26 cellular contexts compared by ENCODE assay signal in the genomic region with DNA sequence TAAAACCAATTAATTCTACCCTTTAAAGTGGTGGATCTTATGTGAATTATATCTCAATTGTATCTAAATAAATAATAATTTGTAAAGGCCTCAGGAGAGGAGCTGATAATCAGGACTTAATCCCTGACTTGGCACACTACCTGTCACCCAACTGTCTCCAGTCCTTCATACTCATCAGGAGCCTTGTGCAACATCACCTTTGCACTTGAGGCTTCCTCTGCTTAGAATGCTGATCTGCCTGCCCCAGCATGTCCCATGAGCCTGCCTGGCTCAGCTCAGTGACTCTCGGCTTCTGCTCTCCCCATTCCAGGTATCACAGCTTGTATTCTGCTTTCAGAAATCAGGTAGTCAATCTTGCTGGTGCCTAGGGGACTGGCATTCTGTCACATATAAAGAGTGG. TPM values are rescaled to one million over a fixed set of nuclear protein-coding genes. Genes with fewer than 3 reads are reported as not detected.
"Had no signal": no experiment of that assay in that cellular context is flagged by ENCODE, and none has a peak within 500 bp of the region (broad histone marks: within the 10 kb centered on the region; RNA-seq: fewer than 3 reads in every experiment).

No MANE protein-coding gene starts in this region.

- H3K4me1 ChIP-seq: ascending aorta, gastrocnemius medialis, sigmoid colon, stomach, thyroid gland, upper lobe of left lung had no signal

- DNase-seq: activated CD8-positive, alpha-beta memory T cell treated with anti-CD3 and anti-CD28 coated beads, Interleukin-2, amount 10 ng/mL, durations not matched to agents 7 days and 5 days; activated CD8-positive, alpha-beta T cell treated with anti-CD3 and anti-CD28 coated beads, Interleukin-2, amount 10 ng/mL, durations not matched to agents 7 days and 5 days; activated gamma-delta T cell; activated naive CD4-positive, alpha-beta T cell treated with anti-CD3 and anti-CD28 coated beads, Interleukin-2, amount 10 ng/mL, durations not matched to agents 7 days and 5 days; activated naive CD8-positive, alpha-beta T cell treated with anti-CD3 and anti-CD28 coated beads, Interleukin-2, amount 10 ng/mL, durations not matched to agents 7 days and 5 days; activated T-cell treated with anti-CD3 and anti-CD28 coated beads, Interleukin-2, amount 50 U/mL, for 72 hours; gastrocnemius medialis; glutamatergic neuron; left ventricle myocardium superior; naive B cell; nephron progenitor cell; small intestine; stimulated activated CD4-positive, alpha-beta T cell treated with anti-CD3 and anti-CD28 coated beads, Interleukin-1b, Interleukin-23, amount 100 ng/mL, for 48 hours; stimulated activated CD4-positive, alpha-beta T cell treated with anti-CD3 and anti-CD28 coated beads, Interleukin-4, amount 100 ng/mL, for 4 hours; stimulated activated naive B cell treated with anti-CD40 and anti-IgM and Interleukin-4, amounts not matched to agents 10 μg/mL and 1 μg/mL and 100 μg/mL, for 72 hours; stomach; SW 1271; T-helper 17 cell; T1000; thyroid gland; upper lobe of left lung had no signal

- H3K4me3 ChIP-seq: ascending aorta, gastrocnemius medialis, sigmoid colon, stomach, thyroid gland, upper lobe of left lung had no signal

- ATAC-seq: activated CD8-positive, alpha-beta memory T cell treated with anti-CD3 and anti-CD28 coated beads, Interleukin-2, amount 10 ng/mL, durations not matched to agents 7 days and 5 days; activated CD8-positive, alpha-beta T cell treated with anti-CD3 and anti-CD28 coated beads, Interleukin-2, amount 10 ng/mL, durations not matched to agents 7 days and 5 days; activated T-cell treated with anti-CD3 and anti-CD28 coated beads, Interleukin-2, amount 50 U/mL, for 72 hours; gastrocnemius medialis; left ventricle myocardium superior; stimulated activated naive B cell treated with anti-CD40 and anti-IgM and Interleukin-4, amounts not matched to agents 10 μg/mL and 1 μg/mL and 100 μg/mL, for 72 hours; T-helper 17 cell; WTC11 had no signal

- H3K27me3 ChIP-seq: ascending aorta, gastrocnemius medialis, sigmoid colon, stomach, thyroid gland, upper lobe of left lung had no signal

- H3K27ac ChIP-seq: ascending aorta, gastrocnemius medialis, neutrophil, sigmoid colon, stomach, thyroid gland, upper lobe of left lung had no signal

- FAIRE-seq: islet of Langerhans, small intestine had no signal

- H3K9me3 ChIP-seq: gastrocnemius medialis, neutrophil, thyroid gland had no signal

- H3K36me3 ChIP-seq: ascending aorta, gastrocnemius medialis, neutrophil, sigmoid colon, stomach, thyroid gland, upper lobe of left lung had no signal

RNA-seq across cellular contexts. Expression of a gene that starts 43.9 kb away (rescaled TPM):
- total RNA-seq: activated CD8-positive, alpha-beta T cell treated with anti-CD3 and anti-CD28 coated beads, Interleukin-2, amount 10 ng/mL, durations not matched to agents 7 days and 5 days; T-helper 17 cell had no signal
